In genomic region chr3:150740733-150741496, GRCh38 we compare ENCODE assay signal across 1 cellular context.
TF ChIP-seq lines count a peak whose summit lies in the region.

No MANE protein-coding gene starts in this region.

TF ChIP-seq in HepG2, 621 proteins besides CTCF, POLR2A, EP300 and RAD21 (continues in another document):
- TF ChIP-seq NFYB (CRISPR knock-in tag; IDR thresholded peaks at IDR 0.05) = no peak
- TF ChIP-seq ZNF589 (CRISPR knock-in tag; conservative IDR thresholded peaks at IDR 0.05) = no peak
- TF ChIP-seq ZNF563 (CRISPR knock-in tag; IDR thresholded peaks at IDR 0.05) = 0 out of 2 replicates have a peak, but pooled peaks have one; percentile 40
- TF ChIP-seq, protein P1, sequence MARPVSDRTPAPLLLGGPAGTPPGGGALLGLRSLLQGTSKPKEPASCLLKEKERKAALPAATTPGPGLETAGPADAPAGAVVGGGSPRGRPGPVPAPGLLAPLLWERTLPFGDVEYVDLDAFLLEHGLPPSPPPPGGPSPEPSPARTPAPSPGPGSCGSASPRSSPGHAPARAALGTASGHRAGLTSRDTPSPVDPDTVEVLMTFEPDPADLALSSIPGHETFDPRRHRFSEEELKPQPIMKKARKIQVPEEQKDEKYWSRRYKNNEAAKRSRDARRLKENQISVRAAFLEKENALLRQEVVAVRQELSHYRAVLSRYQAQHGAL (CRISPR knock-in tag; IDR thresholded peaks at IDR 0.05; ENCODE audit: not compliant biosample characterization) = no peak
- TF ChIP-seq GATAD1 (CRISPR knock-in tag; IDR thresholded peaks at IDR 0.05) = 0 out of 2 replicates have a peak, but pooled peaks have one; percentile 46
- peak; percentile 72; the same call in 1 of the 2 replicates for TF ChIP-seq ZSCAN5A (CRISPR knock-in tag; IDR thresholded peaks at IDR 0.05; ENCODE audit: borderline replicate concordance)
- peak; percentile 89 for TF ChIP-seq MIXL1 (CRISPR knock-in tag; IDR thresholded peaks at IDR 0.05)
- peak; percentile 88 for TF ChIP-seq ZNF280D (CRISPR knock-in tag; IDR thresholded peaks at IDR 0.05)
- TF ChIP-seq MAFK (conservative IDR thresholded peaks at IDR 0.05 in 1 of 2, IDR thresholded peaks at IDR 0.05 in 1 of 2; ENCODE audit: low read length in 2 of 2) = no peak
- TF ChIP-seq PITX1 (CRISPR knock-in tag; IDR thresholded peaks at IDR 0.05) = 0 out of 2 replicates have a peak, but pooled peaks have one; percentile 29
- peak; percentile 72; the same call in 1 of the 2 replicates for TF ChIP-seq MEF2D (CRISPR knock-in tag; IDR thresholded peaks at IDR 0.05)
- TF ChIP-seq, protein P2, sequence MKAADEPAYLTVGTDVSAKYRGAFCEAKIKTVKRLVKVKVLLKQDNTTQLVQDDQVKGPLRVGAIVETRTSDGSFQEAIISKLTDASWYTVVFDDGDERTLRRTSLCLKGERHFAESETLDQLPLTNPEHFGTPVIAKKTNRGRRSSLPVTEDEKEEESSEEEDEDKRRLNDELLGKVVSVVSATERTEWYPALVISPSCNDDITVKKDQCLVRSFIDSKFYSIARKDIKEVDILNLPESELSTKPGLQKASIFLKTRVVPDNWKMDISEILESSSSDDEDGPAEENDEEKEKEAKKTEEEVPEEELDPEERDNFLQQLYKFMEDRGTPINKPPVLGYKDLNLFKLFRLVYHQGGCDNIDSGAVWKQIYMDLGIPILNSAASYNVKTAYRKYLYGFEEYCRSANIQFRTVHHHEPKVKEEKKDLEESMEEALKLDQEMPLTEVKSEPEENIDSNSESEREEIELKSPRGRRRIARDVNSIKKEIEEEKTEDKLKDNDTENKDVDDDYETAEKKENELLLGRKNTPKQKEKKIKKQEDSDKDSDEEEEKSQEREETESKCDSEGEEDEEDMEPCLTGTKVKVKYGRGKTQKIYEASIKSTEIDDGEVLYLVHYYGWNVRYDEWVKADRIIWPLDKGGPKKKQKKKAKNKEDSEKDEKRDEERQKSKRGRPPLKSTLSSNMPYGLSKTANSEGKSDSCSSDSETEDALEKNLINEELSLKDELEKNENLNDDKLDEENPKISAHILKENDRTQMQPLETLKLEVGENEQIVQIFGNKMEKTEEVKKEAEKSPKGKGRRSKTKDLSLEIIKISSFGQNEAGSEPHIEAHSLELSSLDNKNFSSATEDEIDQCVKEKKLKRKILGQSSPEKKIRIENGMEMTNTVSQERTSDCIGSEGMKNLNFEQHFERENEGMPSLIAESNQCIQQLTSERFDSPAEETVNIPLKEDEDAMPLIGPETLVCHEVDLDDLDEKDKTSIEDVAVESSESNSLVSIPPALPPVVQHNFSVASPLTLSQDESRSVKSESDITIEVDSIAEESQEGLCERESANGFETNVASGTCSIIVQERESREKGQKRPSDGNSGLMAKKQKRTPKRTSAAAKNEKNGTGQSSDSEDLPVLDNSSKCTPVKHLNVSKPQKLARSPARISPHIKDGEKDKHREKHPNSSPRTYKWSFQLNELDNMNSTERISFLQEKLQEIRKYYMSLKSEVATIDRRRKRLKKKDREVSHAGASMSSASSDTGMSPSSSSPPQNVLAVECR (CRISPR knock-in tag; IDR thresholded peaks at IDR 0.05; ENCODE audit: borderline replicate concordance) = peak; percentile 81; the same call in 1 of the 2 replicates
- TF ChIP-seq ZNF101 (CRISPR knock-in tag; IDR thresholded peaks at IDR 0.05; ENCODE audit: borderline replicate concordance, low read depth) = no peak
- TF ChIP-seq KDM4B (CRISPR knock-in tag; IDR thresholded peaks at IDR 0.05) = no peak
- peak; percentile 94 for TF ChIP-seq GATAD2A (CRISPR knock-in tag; IDR thresholded peaks at IDR 0.05)
- TF ChIP-seq ZNF770 (CRISPR knock-in tag; IDR thresholded peaks at IDR 0.05) = no peak
- TF ChIP-seq ZFYVE20 (CRISPR knock-in tag; IDR thresholded peaks at IDR 0.05; ENCODE audit: borderline replicate concordance, low read depth) = no peak
- TF ChIP-seq RFXAP (CRISPR knock-in tag; IDR thresholded peaks at IDR 0.05; ENCODE audit: borderline replicate concordance) = no peak; the same call in 1 of the 2 replicates
- TF ChIP-seq ZNF234 (CRISPR knock-in tag; conservative IDR thresholded peaks at IDR 0.05) = no peak
- TF ChIP-seq ZNF788 (CRISPR knock-in tag; IDR thresholded peaks at IDR 0.05; ENCODE audit: borderline replicate concordance) = peak; percentile 25; the same call in 1 of the 2 replicates
- no peak for TF ChIP-seq STAG1 (CRISPR knock-in tag; IDR thresholded peaks at IDR 0.05)
- no peak for TF ChIP-seq CHCHD3 (CRISPR knock-in tag; IDR thresholded peaks at IDR 0.05)
- TF ChIP-seq NR2F2 (IDR thresholded peaks at IDR 0.05; ENCODE audit: borderline replicate concordance, low read depth) = peak; percentile 76
- no peak for TF ChIP-seq THAP8 (CRISPR knock-in tag; IDR thresholded peaks at IDR 0.05; ENCODE audit: borderline replicate concordance)
- no peak for TF ChIP-seq PTBP1 (IDR thresholded peaks at IDR 0.05; ENCODE audit: low read depth, low read length, poor library complexity, severe bottlenecking)
- TF ChIP-seq ZNF10 (CRISPR knock-in tag; IDR thresholded peaks at IDR 0.05; ENCODE audit: borderline replicate concordance, low read depth) = no peak
- TF ChIP-seq HIC2 (CRISPR knock-in tag; IDR thresholded peaks at IDR 0.05; ENCODE audit: low read depth) = peak; percentile 52; the same call in 1 of the 2 replicates
- 0 out of 2 replicates have a peak, but pooled peaks have one; percentile 35 for TF ChIP-seq KDM5B (CRISPR knock-in tag; IDR thresholded peaks at IDR 0.05; ENCODE audit: borderline replicate concordance)
- TF ChIP-seq ZNF768 (CRISPR knock-in tag; IDR thresholded peaks at IDR 0.05) = no peak
- TF ChIP-seq ZNF335 (CRISPR knock-in tag; IDR thresholded peaks at IDR 0.05) = no peak
- TF ChIP-seq DR1 (CRISPR knock-in tag; IDR thresholded peaks at IDR 0.05) = no peak
- no peak for TF ChIP-seq GABPA (IDR thresholded peaks at IDR 0.05; ENCODE audit: low read depth, low read length)
- 0 out of 2 replicates have a peak, but pooled peaks have one; percentile 33 for TF ChIP-seq GABPA (CRISPR knock-in tag; IDR thresholded peaks at IDR 0.05; ENCODE audit: low read depth)
- no peak for TF ChIP-seq ZNF44 (CRISPR knock-in tag; IDR thresholded peaks at IDR 0.05)
- TF ChIP-seq ZNF841 (CRISPR knock-in tag; IDR thresholded peaks at IDR 0.05; ENCODE audit: borderline replicate concordance) = no peak
- no peak for TF ChIP-seq ZKSCAN1 (IDR thresholded peaks at IDR 0.05; ENCODE audit: low read length)
- no peak for TF ChIP-seq IRF1 (CRISPR knock-in tag; IDR thresholded peaks at IDR 0.05; ENCODE audit: low read depth)
- peak; percentile 61 for TF ChIP-seq ELF3 (CRISPR knock-in tag; IDR thresholded peaks at IDR 0.05)
- TF ChIP-seq SMC3 (IDR thresholded peaks at IDR 0.05; ENCODE audit: low read length) = peak; percentile 24; the same call in 1 of the 2 replicates
- no peak for TF ChIP-seq MAFF (IDR thresholded peaks at IDR 0.05; ENCODE audit: low read depth, low read length)
- TF ChIP-seq, protein P3, sequence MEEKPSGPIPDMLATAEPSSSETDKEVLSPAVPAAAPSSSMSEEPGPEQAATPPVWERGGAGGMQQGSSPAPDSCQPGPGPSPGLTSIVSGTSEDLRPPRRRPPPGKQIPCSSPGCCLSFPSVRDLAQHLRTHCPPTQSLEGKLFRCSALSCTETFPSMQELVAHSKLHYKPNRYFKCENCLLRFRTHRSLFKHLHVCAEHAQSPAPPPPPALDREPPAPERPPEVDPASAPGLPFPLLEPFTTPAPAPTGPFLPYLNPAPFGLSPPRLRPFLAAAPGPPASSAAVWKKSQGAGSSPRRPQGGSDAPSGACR (CRISPR knock-in tag; IDR thresholded peaks at IDR 0.05) = no peak
- TF ChIP-seq, protein P4, sequence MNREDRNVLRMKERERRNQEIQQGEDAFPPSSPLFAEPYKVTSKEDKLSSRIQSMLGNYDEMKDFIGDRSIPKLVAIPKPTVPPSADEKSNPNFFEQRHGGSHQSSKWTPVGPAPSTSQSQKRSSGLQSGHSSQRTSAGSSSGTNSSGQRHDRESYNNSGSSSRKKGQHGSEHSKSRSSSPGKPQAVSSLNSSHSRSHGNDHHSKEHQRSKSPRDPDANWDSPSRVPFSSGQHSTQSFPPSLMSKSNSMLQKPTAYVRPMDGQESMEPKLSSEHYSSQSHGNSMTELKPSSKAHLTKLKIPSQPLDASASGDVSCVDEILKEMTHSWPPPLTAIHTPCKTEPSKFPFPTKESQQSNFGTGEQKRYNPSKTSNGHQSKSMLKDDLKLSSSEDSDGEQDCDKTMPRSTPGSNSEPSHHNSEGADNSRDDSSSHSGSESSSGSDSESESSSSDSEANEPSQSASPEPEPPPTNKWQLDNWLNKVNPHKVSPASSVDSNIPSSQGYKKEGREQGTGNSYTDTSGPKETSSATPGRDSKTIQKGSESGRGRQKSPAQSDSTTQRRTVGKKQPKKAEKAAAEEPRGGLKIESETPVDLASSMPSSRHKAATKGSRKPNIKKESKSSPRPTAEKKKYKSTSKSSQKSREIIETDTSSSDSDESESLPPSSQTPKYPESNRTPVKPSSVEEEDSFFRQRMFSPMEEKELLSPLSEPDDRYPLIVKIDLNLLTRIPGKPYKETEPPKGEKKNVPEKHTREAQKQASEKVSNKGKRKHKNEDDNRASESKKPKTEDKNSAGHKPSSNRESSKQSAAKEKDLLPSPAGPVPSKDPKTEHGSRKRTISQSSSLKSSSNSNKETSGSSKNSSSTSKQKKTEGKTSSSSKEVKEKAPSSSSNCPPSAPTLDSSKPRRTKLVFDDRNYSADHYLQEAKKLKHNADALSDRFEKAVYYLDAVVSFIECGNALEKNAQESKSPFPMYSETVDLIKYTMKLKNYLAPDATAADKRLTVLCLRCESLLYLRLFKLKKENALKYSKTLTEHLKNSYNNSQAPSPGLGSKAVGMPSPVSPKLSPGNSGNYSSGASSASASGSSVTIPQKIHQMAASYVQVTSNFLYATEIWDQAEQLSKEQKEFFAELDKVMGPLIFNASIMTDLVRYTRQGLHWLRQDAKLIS (CRISPR knock-in tag; IDR thresholded peaks at IDR 0.05) = 0 out of 2 replicates have a peak, but pooled peaks have one; percentile 58
